ENCODE assay signal across 8 cellular contexts in genomic region chr1:148263128-148263905, GRCh38.
DNase-seq lines count a peak whose midpoint lies in the region; ATAC-seq, FAIRE-seq and TF ChIP-seq lines count a peak whose summit lies in the region.

No MANE protein-coding gene starts in this region.

- H3K9ac ChIP-seq in kidney (ENCODE audit: low read length in 2 of 2): peak overlapping the region; percentile 55 to 57

- H3K27ac ChIP-seq in kidney (ENCODE audit: low read depth in 2 of 2, low read length in 2 of 2): no peak overlapping the region

- no peaks in the 10 kb centered on the region for H3K36me3 ChIP-seq in kidney (ENCODE audit: control insufficient read depth in 1 of 2, insufficient read depth in 2 of 2, low read length in 2 of 2)

- intact Hi-C loops in kidney (cut with DNase I): no loop called here

- DNase-seq in DMS 273 (lab: John Stamatoyannopoulos, UW; ENCODE audit: unreplicated experiment): peak; percentile 92
- DNase-seq in MV-4-11 (lab: John Stamatoyannopoulos, UW): peak; percentile 41
- DNase-seq in central memory CD4-positive, alpha-beta T cell: peak; percentile 59
- DNase-seq in kidney: peak; percentile 85
- peak; percentile 73 to 78 for DNase-seq in stimulated activated CD4-positive, alpha-beta T cell treated with anti-CD3 and anti-CD28 coated beads, Interleukin-15, amount 100 ng/mL, for 48 hours (ENCODE audit: low read depth in 2 of 2)

- no peaks in the 10 kb centered on the region for H3K9me3 ChIP-seq in kidney (ENCODE audit: control insufficient read depth in 1 of 2, low read length in 2 of 2)

- H3K4me1 ChIP-seq in kidney (ENCODE audit: control insufficient read depth in 1 of 2, insufficient read depth in 1 of 2, low read depth in 1 of 2, low read length in 2 of 2): no peaks in the 10 kb centered on the region

- no peak for FAIRE-seq in kidney (lab: Jason Lieb, UNC)

- no peak for TF ChIP-seq CTCF in WI38 (IDR thresholded peaks at IDR 0.05; ENCODE audit: low read depth, low read length)
- no peak for TF ChIP-seq CTCF in kidney (IDR thresholded peaks at IDR 0.05; ENCODE audit: borderline replicate concordance, extremely low read depth, insufficient read depth)

- peak overlapping the region; percentile 37 for H3K4me3 ChIP-seq in WI38 (ENCODE audit: low read depth, low read length)
- H3K4me3 ChIP-seq in kidney (ENCODE audit: low read length in 2 of 2): peak overlapping the region; percentile 73

- peak; percentile 60 for ATAC-seq in GM21515 (IDR thresholded peaks at IDR 0.05; ENCODE audit: unreplicated experiment)
- ATAC-seq in HG03571 (IDR thresholded peaks at IDR 0.05; ENCODE audit: unreplicated experiment): no peak

Comparison
In these comparisons a context has a peak if more than half of its experiments do, and no peak if none do; other contexts are left out.
1. DNase-seq: peak in every context shown above with its lines; median percentile 92 in DMS 273; 85 in kidney; 76 in stimulated activated CD4-positive, alpha-beta T cell treated with anti-CD3 and anti-CD28 coated beads, Interleukin-15, amount 100 ng/mL, for 48 hours; 59 in central memory CD4-positive, alpha-beta T cell; 41 in MV-4-11.